Comparison of ENCODE assay signal across 1 cellular context in genomic region chr1:147534386-147534785, GRCh38.
TF ChIP-seq lines count a peak whose summit lies in the region.

No MANE protein-coding gene starts in this region.

TF ChIP-seq in IMR-90, 13 proteins besides CTCF, POLR2A, EP300 and RAD21:
- TF ChIP-seq FOS (IDR thresholded peaks at IDR 0.05; ENCODE audit: low read depth, low read length) (no peak), USF2 (IDR thresholded peaks at IDR 0.05; ENCODE audit: low read depth, low read length) (no peak), ELK1 (IDR thresholded peaks at IDR 0.05; ENCODE audit: borderline replicate concordance, low read depth, low read length) (no peak), RFX5 (IDR thresholded peaks at IDR 0.05; ENCODE audit: low read depth, low read length) (no peak), BHLHE40 (IDR thresholded peaks at IDR 0.05; ENCODE audit: low read depth, low read length) (no peak), NFE2L2 (IDR thresholded peaks at IDR 0.05; ENCODE audit: low read depth, low read length) (no peak)
TF ChIP-seq in IMR-90: peak in this region for 0.
